ENCODE assay signal across 8 cellular contexts in the genomic region with DNA sequence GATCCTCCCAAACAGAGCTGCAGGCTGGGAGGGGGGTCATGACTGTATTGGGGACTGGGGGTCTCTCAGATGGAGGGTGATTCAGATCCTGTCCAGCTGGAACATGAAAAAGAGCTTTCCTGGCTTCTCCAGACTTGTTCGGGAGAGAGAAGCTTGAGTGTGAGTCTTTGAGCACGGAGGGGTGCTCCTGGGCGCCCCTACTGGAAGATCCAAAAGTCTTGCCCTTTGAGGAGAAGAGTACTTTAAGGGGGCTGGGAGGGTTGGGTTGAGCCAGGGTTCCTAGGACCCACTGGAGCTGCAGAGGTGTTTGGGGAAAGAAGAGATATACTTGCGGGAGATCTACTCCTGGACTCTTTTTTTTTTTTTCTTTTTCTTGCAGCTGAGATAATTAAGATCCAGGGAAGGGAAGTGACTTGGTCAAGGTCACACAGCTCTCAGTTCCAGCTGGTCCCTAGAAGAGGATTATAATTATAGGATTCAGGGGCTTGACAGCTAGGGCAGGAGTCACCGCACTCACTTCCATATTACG. TPM values are rescaled to one million over a fixed set of nuclear protein-coding genes. Genes with fewer than 3 reads are reported as not detected.
A peak's percentile ranks its signal among the peaks of the same experiment; 100 is the strongest.
DNase-seq lines count a peak whose midpoint lies in the region; ATAC-seq lines count a peak whose summit lies in the region.

No MANE protein-coding gene starts in this region.

- H3K4me3 ChIP-seq in trophoblast cell (ENCODE audit: low read depth, low read length): peak overlapping the region; percentile 49

- H3K4me2 ChIP-seq in trophoblast cell (ENCODE audit: low read length): peak overlapping the region; percentile 80

- intact Hi-C loops in Right ventricle myocardium inferior (cut with DNase I): no loop called here

- H3K79me1 ChIP-seq in trophoblast cell (ENCODE audit: low read length): peaks cover 14% of the 10 kb centered on the region

- peak overlapping the region; percentile 49 for H3K4ac ChIP-seq in trophoblast cell (ENCODE audit: low read depth, low read length)

- H2BK5ac ChIP-seq in trophoblast cell (ENCODE audit: low read depth, low read length, poor library complexity): peak overlapping the region; percentile 87

- H4K91ac ChIP-seq in trophoblast cell (ENCODE audit: low read depth, low read length): peak overlapping the region; percentile 87

- peak overlapping the region; percentile 84 for H3K27ac ChIP-seq in trophoblast cell (ENCODE audit: low read depth, low read length)

- no peak overlapping the region for H3K9ac ChIP-seq in trophoblast cell (ENCODE audit: low read length)

- peaks cover 8% of the 10 kb centered on the region for H3K79me2 ChIP-seq in trophoblast cell (ENCODE audit: control insufficient read depth, insufficient read depth, low read length, poor library complexity)

- H3K18ac ChIP-seq in trophoblast cell (ENCODE audit: low read length): peak overlapping the region; percentile 89

- ATAC-seq in Right ventricle myocardium inferior (peak; percentile 20), HG03097 (IDR thresholded peaks at IDR 0.05; ENCODE audit: low FRiP score, unreplicated experiment) (no peak)

- peak overlapping the region; percentile 91 for H2AFZ ChIP-seq in trophoblast cell (ENCODE audit: insufficient read depth, low read length, poor library complexity)

- H3K4me1 ChIP-seq in trophoblast cell (ENCODE audit: control insufficient read depth in 1 of 2, insufficient read depth in 2 of 2, low read length in 2 of 2): peaks cover 25 to 32% of the 10 kb centered on the region in 2 experiments

- H4K8ac ChIP-seq in trophoblast cell (ENCODE audit: low read depth, low read length): peak overlapping the region; percentile 55

- peak overlapping the region; percentile 92 for H3K14ac ChIP-seq in trophoblast cell (ENCODE audit: low read length)

- no CpG with 5 or more reads among the region's 6 CpGs for WGBS in trophoblast cell (ENCODE audit: extremely low coverage, insufficient coverage, insufficient read length)

- H2AK5ac ChIP-seq in trophoblast cell (ENCODE audit: low read length): peak overlapping the region; percentile 64

- H2BK120ac ChIP-seq in trophoblast cell (ENCODE audit: insufficient read depth, low read length, poor library complexity): peak overlapping the region; percentile 88

- H3K23ac ChIP-seq in trophoblast cell (ENCODE audit: low read length): no peak overlapping the region

- H3K36me3 ChIP-seq in trophoblast cell (ENCODE audit: control insufficient read depth in 1 of 2, insufficient read depth in 2 of 2, low read length in 2 of 2): no peaks in the 10 kb centered on the region

- DNase-seq in activated CD4-positive, alpha-beta T cell treated with anti-CD3 and anti-CD28 coated beads for 1 hour: peak; percentile 20
- DNase-seq in activated CD4-positive, alpha-beta T cell treated with anti-CD3 and anti-CD28 coated beads for 4 hours: no peak
- DNase-seq in NCI-H460 (ENCODE audit: extremely low read depth, low read depth) (peak; percentile 68), Right ventricle myocardium inferior (ENCODE audit: missing footprints) (no peak), trophoblast cell (peak in 1 of 2 donors; percentile 34), NCI-H1048 (lab: John Stamatoyannopoulos, UW) (no peak)
- DNase-seq in activated naive CD4-positive, alpha-beta T cell treated with anti-CD3 and anti-CD28 coated beads, Interleukin-2, amount 50 U/mL, for 16 hours: peak; percentile 61

- peaks cover 1% of the 10 kb centered on the region for H3K9me3 ChIP-seq in trophoblast cell (ENCODE audit: insufficient read depth, low read depth, low read length)

- peak overlapping the region; percentile 78 for H4K12ac ChIP-seq in trophoblast cell (ENCODE audit: low read depth, low read length)

- H2BK12ac ChIP-seq in trophoblast cell (ENCODE audit: low read length): peak overlapping the region; percentile 83

- no peaks in the 10 kb centered on the region for H3K27me3 ChIP-seq in trophoblast cell (ENCODE audit: insufficient read depth, low read length)

RNA-seq across cellular contexts. Expression of a gene that starts 8.4 kb away (rescaled TPM):
- 10.6 and 12.1 TPM in 2 replicates for total RNA-seq in NCI-H460 (2014; rRNA removed; shearing (Covaris generic))
- 12.1 and 12.2 TPM in 2 replicates for polyA plus RNA-seq in NCI-H460 (2014; cell fraction: nucleus; rRNA removed)
- 17.9 TPM for total RNA-seq in Right ventricle myocardium inferior
- 15.0 and 15.5 TPM in 2 replicates for polyA plus RNA-seq in trophoblast cell (2013)

RNA-seq across cellular contexts. Expression of a gene that starts 29.7 kb away (rescaled TPM):
- 17.3 and 17.6 TPM in 2 replicates for total RNA-seq in NCI-H460 (2014; rRNA removed; shearing (Covaris generic))
- 62.7 and 69.1 TPM in 2 replicates for polyA plus RNA-seq in NCI-H460 (2014; cell fraction: nucleus; rRNA removed)
- 1.9 TPM for total RNA-seq in Right ventricle myocardium inferior
- polyA plus RNA-seq in trophoblast cell (2013): 90.5 and 96.3 TPM in 2 replicates

RNA-seq across cellular contexts. Expression of a gene that starts 47.1 kb away (rescaled TPM):
- total RNA-seq in NCI-H460 (2014; rRNA removed; shearing (Covaris generic)): not detected in 2 replicates
- not detected in 2 replicates for polyA plus RNA-seq in NCI-H460 (2014; cell fraction: nucleus; rRNA removed)
- total RNA-seq in Right ventricle myocardium inferior: 0.92 TPM
- 1.4 and 2.0 TPM in 2 replicates for polyA plus RNA-seq in trophoblast cell (2013)

Comparison
In these comparisons a context has a peak if more than half of its experiments do, and no peak if none do; other contexts are left out.
1. DNase-seq: peak in activated CD4-positive, alpha-beta T cell treated with anti-CD3 and anti-CD28 coated beads for 1 hour (single experiment), NCI-H460 (single experiment) and activated naive CD4-positive, alpha-beta T cell treated with anti-CD3 and anti-CD28 coated beads, Interleukin-2, amount 50 U/mL, for 16 hours (single experiment); none in activated CD4-positive, alpha-beta T cell treated with anti-CD3 and anti-CD28 coated beads for 4 hours (0 of 2), Right ventricle myocardium inferior (single experiment) and NCI-H1048 (single experiment).